ENCODE assay signal across 1 cellular context in genomic region chr13:32330438-32330837, GRCh38.
TF ChIP-seq lines count a peak whose summit lies in the region.

No MANE protein-coding gene starts in this region.

TF ChIP-seq in IMR-90, 13 proteins besides CTCF, POLR2A, EP300 and RAD21:
- TF ChIP-seq CEBPB (IDR thresholded peaks at IDR 0.05; ENCODE audit: low read depth, low read length) = peak; percentile 89
- no peak for TF ChIP-seq NFE2L2 (IDR thresholded peaks at IDR 0.05; ENCODE audit: low read depth, low read length)
- TF ChIP-seq ELK1 (IDR thresholded peaks at IDR 0.05; ENCODE audit: borderline replicate concordance, low read depth, low read length) = no peak
- TF ChIP-seq MAFK (IDR thresholded peaks at IDR 0.05; ENCODE audit: low read depth, low read length) = no peak
- TF ChIP-seq RFX5 (IDR thresholded peaks at IDR 0.05; ENCODE audit: low read depth, low read length) = no peak
- TF ChIP-seq CHD1 (IDR thresholded peaks at IDR 0.05; ENCODE audit: low read depth, low read length) = no peak
- no peak for TF ChIP-seq RCOR1 (IDR thresholded peaks at IDR 0.05; ENCODE audit: insufficient replicate concordance, low read length)
- no peak for TF ChIP-seq MAZ (IDR thresholded peaks at IDR 0.05; ENCODE audit: borderline replicate concordance, low read depth, low read length)
- TF ChIP-seq MXI1 (IDR thresholded peaks at IDR 0.05; ENCODE audit: borderline replicate concordance, low read depth, low read length) = no peak
- TF ChIP-seq BHLHE40 (IDR thresholded peaks at IDR 0.05; ENCODE audit: low read depth, low read length) = no peak
- peak; percentile 34; the same call in 1 of the 2 replicates for TF ChIP-seq FOS (IDR thresholded peaks at IDR 0.05; ENCODE audit: low read depth, low read length)
- TF ChIP-seq USF2 (IDR thresholded peaks at IDR 0.05; ENCODE audit: low read depth, low read length) = no peak
- TF ChIP-seq SMC3 (IDR thresholded peaks at IDR 0.05; ENCODE audit: low read depth, low read length) = no peak
